In genomic region chr6:21158873-21159272, GRCh38 we compare ENCODE assay signal across 22 cellular contexts.
DNase-seq lines count a peak whose midpoint lies in the region; ATAC-seq and TF ChIP-seq lines count a peak whose summit lies in the region.
"Had no signal": no experiment of that assay in that cellular context is flagged by ENCODE, and none has a peak within 500 bp of the region (broad histone marks: within the 10 kb centered on the region; RNA-seq: fewer than 3 reads in every experiment).

No MANE protein-coding gene starts in this region.

- TF ChIP-seq CTCF in right lobe of liver (IDR thresholded peaks at IDR 0.05) = no peak

- no peaks in the 10 kb centered on the region for H3K4me1 ChIP-seq in right lobe of liver
- H3K4me1 ChIP-seq: adrenal gland, parathyroid adenoma, tibial nerve had no signal

- DNase-seq in renal cortical epithelial cell (ENCODE audit: low read depth) (peak; percentile 23), right lobe of liver (no peak)
- DNase-seq: activated CD4-positive, alpha-beta T cell treated with anti-CD3 and anti-CD28 coated beads for 48 hours; activated effector memory CD4-positive, alpha-beta T cell treated with Interleukin-2 at 50 U/mL for 16 hours; adrenal gland; CD8-positive, alpha-beta memory T cell; mesenchymal stem cell; naive B cell; NCI-H526 treated with DMSO at 0.1 percent for 48 hours; SHP77; stimulated activated CD4-positive, alpha-beta T cell treated with anti-CD3 and anti-CD28 coated beads, Interleukin-1b, Interleukin-23, amount 100 ng/mL, for 48 hours; stimulated activated naive CD8-positive, alpha-beta T cell treated with anti-CD3 and anti-CD28 coated beads, Interleukin-15, Interleukin-2, amounts not matched to agents 100 U/mL and 50 U/mL, for 24 hours; T-cell had no signal

- no peaks in the 10 kb centered on the region for H3K27me3 ChIP-seq in right lobe of liver
- H3K27me3 ChIP-seq: adrenal gland, tibial nerve had no signal

- H3K36me3 ChIP-seq in right lobe of liver = no peaks in the 10 kb centered on the region
- H3K36me3 ChIP-seq: adrenal gland, tibial nerve had no signal

- H3K36me3 Mint-ChIP-seq in stimulated activated memory B cell treated with anti-CD40 and anti-IgM and Interleukin-4, amounts not matched to agents 10 μg/mL and 1 μg/mL and 100 μg/mL, for 72 hours = peaks cover 11% of the 10 kb centered on the region

- no peak overlapping the region for H3K4me3 Mint-ChIP-seq in stimulated activated memory B cell treated with anti-CD40 and anti-IgM and Interleukin-4, amounts not matched to agents 10 μg/mL and 1 μg/mL and 100 μg/mL, for 72 hours
- H3K4me3 Mint-ChIP-seq: CD8-positive, alpha-beta memory T cell; dendritic cell treated with granulocyte-macrophage colony-stimulating factor and Interleukin-4, amounts not matched to agents 40 ng/mL and 50 ng/mL, for 4 days; GM23338; naive B cell; T-cell had no signal

- WGBS in right lobe of liver (ENCODE audit: insufficient coverage, low coverage, low lambda C conversion rate, missing lambda C conversion rate) = 8% methylated on average over 1 of the region's 1 CpG

- intact Hi-C loops in right lobe of liver (cut with DNase I) = no loop called here

- no peak overlapping the region for H3K27ac ChIP-seq in right lobe of liver
- H3K27ac ChIP-seq: adrenal gland, parathyroid adenoma, tibial nerve had no signal

- H3K27ac Mint-ChIP-seq in stimulated activated memory B cell treated with anti-CD40 and anti-IgM and Interleukin-4, amounts not matched to agents 10 μg/mL and 1 μg/mL and 100 μg/mL, for 72 hours = no peak overlapping the region
- H3K27ac Mint-ChIP-seq: dendritic cell treated with granulocyte-macrophage colony-stimulating factor and Interleukin-4, amounts not matched to agents 40 ng/mL and 50 ng/mL, for 4 days; GM23338; T-cell had no signal

- no peaks in the 10 kb centered on the region for H3K27me3 Mint-ChIP-seq in stimulated activated memory B cell treated with anti-CD40 and anti-IgM and Interleukin-4, amounts not matched to agents 10 μg/mL and 1 μg/mL and 100 μg/mL, for 72 hours
- H3K27me3 Mint-ChIP-seq: CD8-positive, alpha-beta memory T cell; dendritic cell treated with granulocyte-macrophage colony-stimulating factor and Interleukin-4, amounts not matched to agents 40 ng/mL and 50 ng/mL, for 4 days; naive B cell; T-cell had no signal

- H3K9me3 Mint-ChIP-seq in stimulated activated memory B cell treated with anti-CD40 and anti-IgM and Interleukin-4, amounts not matched to agents 10 μg/mL and 1 μg/mL and 100 μg/mL, for 72 hours = no peaks in the 10 kb centered on the region
- H3K9me3 Mint-ChIP-seq: CD8-positive, alpha-beta memory T cell; dendritic cell treated with granulocyte-macrophage colony-stimulating factor and Interleukin-4, amounts not matched to agents 40 ng/mL and 50 ng/mL, for 4 days; GM23338; naive B cell; T-cell had no signal

- no peak overlapping the region for H3K4me3 ChIP-seq in right lobe of liver
- H3K4me3 ChIP-seq: adrenal gland, GM23338, tibial nerve had no signal

- ATAC-seq in GM19043 (IDR thresholded peaks at IDR 0.05; ENCODE audit: low read depth, unreplicated experiment) (peak; percentile 38), HG02571 (IDR thresholded peaks at IDR 0.05; ENCODE audit: unreplicated experiment) (peak; percentile 47), HG03175 (IDR thresholded peaks at IDR 0.05; ENCODE audit: unreplicated experiment) (peak; percentile 56), GM18868 (IDR thresholded peaks at IDR 0.05; ENCODE audit: unreplicated experiment) (no peak), right lobe of liver (no peak)
- no peak for ATAC-seq in stimulated activated memory B cell treated with anti-CD40 and anti-IgM and Interleukin-4, amounts not matched to agents 10 μg/mL and 1 μg/mL and 100 μg/mL, for 72 hours
- ATAC-seq: GM23338; stimulated activated naive CD8-positive, alpha-beta T cell treated with anti-CD3 and anti-CD28 coated beads, Interleukin-15, Interleukin-2, amounts not matched to agents 100 U/mL and 50 U/mL, for 24 hours; T-cell had no signal

- TF ChIP-seq POLR2A in right lobe of liver (IDR thresholded peaks at IDR 0.05) = no peak

- H3K9me3 ChIP-seq in right lobe of liver = no peaks in the 10 kb centered on the region
- H3K9me3 ChIP-seq: adrenal gland, tibial nerve had no signal

- H3K4me1 Mint-ChIP-seq in stimulated activated memory B cell treated with anti-CD40 and anti-IgM and Interleukin-4, amounts not matched to agents 10 μg/mL and 1 μg/mL and 100 μg/mL, for 72 hours = peaks cover 7% of the 10 kb centered on the region

Comparison
In these comparisons a context has a peak if more than half of its experiments do, and no peak if none do; other contexts are left out.
1. ATAC-seq: peak in GM19043 (single experiment), HG02571 (single experiment) and HG03175 (single experiment); none in GM18868 (single experiment), right lobe of liver (0 of 4) and stimulated activated memory B cell treated with anti-CD40 and anti-IgM and Interleukin-4, amounts not matched to agents 10 μg/mL and 1 μg/mL and 100 μg/mL, for 72 hours (single experiment).